1 cellular context compared by ENCODE assay signal in genomic region chr5:136446565-136446964, GRCh38.
TF ChIP-seq lines count a peak whose summit lies in the region.

No MANE protein-coding gene starts in this region.

TF ChIP-seq in HCT116, 20 proteins besides CTCF, POLR2A, EP300 and RAD21:
- TF ChIP-seq JUND (IDR thresholded peaks at IDR 0.05): no peak
- TF ChIP-seq ELF1 (IDR thresholded peaks at IDR 0.05; ENCODE audit: borderline replicate concordance, low read depth): no peak
- TF ChIP-seq CBX3 (IDR thresholded peaks at IDR 0.05; ENCODE audit: low read depth): no peak
- TF ChIP-seq TCF7L2 (IDR thresholded peaks at IDR 0.05; ENCODE audit: borderline replicate concordance, extremely low read depth, insufficient read depth, insufficient read length): no peak
- no peak for TF ChIP-seq SRF (IDR thresholded peaks at IDR 0.05; ENCODE audit: low read depth)
- no peak for TF ChIP-seq SIN3A (IDR thresholded peaks at IDR 0.05; ENCODE audit: low read depth)
- no peak for TF ChIP-seq REST (IDR thresholded peaks at IDR 0.05; ENCODE audit: low read depth)
